ENCODE assay signal across 33 cellular contexts in genomic region chr12:108400900-108401480, GRCh38.
"Had no signal": no experiment of that assay in that cellular context is flagged by ENCODE, and none has a peak within 500 bp of the region (broad histone marks: within the 10 kb centered on the region; RNA-seq: fewer than 3 reads in every experiment).

No MANE protein-coding gene starts in this region.

- H3K9me3 ChIP-seq: MG63, SJCRH30 had no signal

- H3K27ac ChIP-seq: PC-9, RWPE1, SJCRH30, SK-N-MC had no signal

- H2AFZ ChIP-seq: PC-9 had no signal

- DNase-seq: Kasumi-1, KG1, MG63, MV-4-11, NCI-H1092, NCI-H1105 treated with DMSO at 0.1 percent for 48 hours, NCI-H1417, NCI-H1436, NCI-H146, NCI-H1694, NCI-H1930, NCI-H2029 treated with DMSO at 0.1 percent for 48 hours, NCI-H2081 treated with DMSO at 0.1 percent for 48 hours, NCI-H2107, NCI-H2171, NCI-H226, NCI-H446 treated with DMSO at 0.1 percent for 48 hours, NCI-H510A, NCI-H524, NCI-H526, NCI-H69, NCI-H748 treated with DMSO at 0.1 percent for 48 hours, NCI-H82, PC-9, SHP77, SIG-M5, SJCRH30 had no signal

- H3K4me3 ChIP-seq: MG63, PC-9, SJCRH30, SK-N-MC had no signal

- H3K4me1 ChIP-seq: SJCRH30 had no signal

- H3K27me3 ChIP-seq: MG63, SJCRH30 had no signal

- FAIRE-seq: RCC 7860 had no signal

- H3K36me3 ChIP-seq: MG63, SJCRH30 had no signal

- ATAC-seq: Panc1, Right ventricle myocardium inferior, SK-N-SH treated with all-trans-retinoic acid at 6 μM for 48 hours had no signal

- H3K4me2 ChIP-seq: PC-9 had no signal
